Comparison of ENCODE assay signal across 7 cellular contexts in the genomic region with DNA sequence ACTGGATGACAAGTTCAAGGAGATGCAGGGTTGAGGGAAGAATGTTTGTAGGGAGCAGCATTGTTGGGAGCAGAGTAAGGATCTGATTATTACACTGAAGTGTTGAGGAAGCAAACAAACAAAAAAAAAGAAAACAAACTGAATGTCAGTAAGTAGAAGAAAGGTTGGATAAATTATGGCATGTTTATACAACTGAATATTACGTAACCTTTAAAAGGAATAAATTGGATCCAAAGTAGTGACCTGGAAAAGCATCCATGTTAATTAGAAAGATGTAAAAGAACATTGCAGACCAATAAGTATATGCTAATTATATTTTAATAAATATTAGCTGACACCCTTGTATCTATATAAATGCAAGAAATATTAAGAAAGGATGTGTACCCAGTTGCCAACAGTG.
"Had no signal": no experiment of that assay in that cellular context is flagged by ENCODE, and none has a peak within 500 bp of the region (broad histone marks: within the 10 kb centered on the region; RNA-seq: fewer than 3 reads in every experiment).

No MANE protein-coding gene starts in this region.

- H3K4me3 ChIP-seq: GM23248, HAP-1 had no signal

- H3K9ac ChIP-seq: GM23248, KMS-11 had no signal

- DNase-seq: GM23248, GOT3, H7, KBM-7 had no signal

- H2AFZ ChIP-seq: GM23248 had no signal

- H3K9me3 ChIP-seq: HAP-1 had no signal

- H3K4me1 ChIP-seq: HAP-1 had no signal

- H3K27ac ChIP-seq: GM23248, KMS-11 had no signal

- H3K36me3 ChIP-seq: HAP-1 had no signal

- ATAC-seq: HCT116 had no signal

- H3K4me2 ChIP-seq: KMS-11 had no signal
